8 cellular contexts compared by ENCODE assay signal in genomic region chr14:81170104-81170828, GRCh38. TPM values are rescaled to one million over a fixed set of nuclear protein-coding genes. Genes with fewer than 3 reads are reported as not detected.
DNase-seq lines count a peak whose midpoint lies in the region; ATAC-seq lines count a peak whose summit lies in the region.

No MANE protein-coding gene starts in this region.

- DNase-seq in CD8-positive, alpha-beta memory T cell, result peak; percentile 83 to 91 (median 88)
- DNase-seq in HK-2 (ENCODE audit: unreplicated experiment) (peak; percentile 87), NCI-H82 treated with DMSO at 0.1 percent for 48 hours (lab: John Stamatoyannopoulos, UW; ENCODE audit: unreplicated experiment) (peak; percentile 69), medulla oblongata (ENCODE audit: extremely low spot score) (peak; percentile 98)
- peak; percentile 92 for DNase-seq in activated CD8-positive, alpha-beta T cell treated with anti-CD3 and anti-CD28 coated beads, Interleukin-2, amount 10 ng/mL, durations not matched to agents 7 days and 5 days
- DNase-seq in effector CD8-positive, alpha-beta T cell (lab: John Stamatoyannopoulos, UW), result peak; percentile 76
- DNase-seq in stimulated activated CD8-positive, alpha-beta memory T cell treated with anti-CD3 and anti-CD28 coated beads, Interleukin-12 subunit alpha, Interleukin-12 subunit beta, amount 100 ng/mL, for 1 hour (ENCODE audit: low read depth), result peak; percentile 76

- no peaks in the 10 kb centered on the region for H3K27me3 Mint-ChIP-seq in CD8-positive, alpha-beta memory T cell
- no peaks in the 10 kb centered on the region for H3K27me3 Mint-ChIP-seq in activated CD8-positive, alpha-beta T cell treated with anti-CD3 and anti-CD28 coated beads, Interleukin-2, amount 10 ng/mL, durations not matched to agents 7 days and 5 days (ENCODE audit: low read depth)

- H3K4me3 Mint-ChIP-seq in CD8-positive, alpha-beta memory T cell, result peak overlapping the region; percentile 87 to 96 (median 94)
- peak overlapping the region; percentile 93 for H3K4me3 Mint-ChIP-seq in activated CD8-positive, alpha-beta T cell treated with anti-CD3 and anti-CD28 coated beads, Interleukin-2, amount 10 ng/mL, durations not matched to agents 7 days and 5 days

- peak overlapping the region; percentile 82 for H3K27ac ChIP-seq in CD8-positive, alpha-beta memory T cell (ENCODE audit: low read depth, low read length)

- peaks cover 27 to 30% (median 29%) of the 10 kb centered on the region in 3 donors for H3K4me1 Mint-ChIP-seq in CD8-positive, alpha-beta memory T cell
- peaks cover 42% of the 10 kb centered on the region for H3K4me1 Mint-ChIP-seq in activated CD8-positive, alpha-beta T cell treated with anti-CD3 and anti-CD28 coated beads, Interleukin-2, amount 10 ng/mL, durations not matched to agents 7 days and 5 days (ENCODE audit: low read depth)

- H3K9me3 Mint-ChIP-seq in CD8-positive, alpha-beta memory T cell, result no peaks in the 10 kb centered on the region
- H3K9me3 Mint-ChIP-seq in activated CD8-positive, alpha-beta T cell treated with anti-CD3 and anti-CD28 coated beads, Interleukin-2, amount 10 ng/mL, durations not matched to agents 7 days and 5 days (ENCODE audit: insufficient read depth), result no peaks in the 10 kb centered on the region

- ATAC-seq in GM19452 (IDR thresholded peaks at IDR 0.05; ENCODE audit: unreplicated experiment), result peak; percentile 96
- ATAC-seq in activated CD8-positive, alpha-beta T cell treated with anti-CD3 and anti-CD28 coated beads, Interleukin-2, amount 10 ng/mL, durations not matched to agents 7 days and 5 days, result peak; percentile 100

- POLR2A ChIA-PET in CD8-positive, alpha-beta memory T cell (lab: Charles Lee), result interaction anchor here (0.9 to 1.8 kb wide), 6 partner anchors 46 to 183 kb away, joined by 3 to 24 read pairs (median 4); partner anchors contain the start of gene GTF2A1
- POLR2A ChIA-PET in activated CD8-positive, alpha-beta T cell treated with anti-CD3 and anti-CD28 coated beads, Interleukin-2, amount 10 ng/mL, durations not matched to agents 7 days and 5 days (lab: Charles Lee), result interaction anchor here (0.6 to 2.3 kb wide), 16 partner anchors 8 to 363 kb away, joined by 3 to 14 read pairs (median 3); partner anchors contain the start of genes CEP128, GTF2A1, SEL1L and TSHR

- peaks cover 0 to 4% (median 0%) of the 10 kb centered on the region in 3 donors for H3K36me3 Mint-ChIP-seq in CD8-positive, alpha-beta memory T cell
- peaks cover 3% of the 10 kb centered on the region for H3K36me3 Mint-ChIP-seq in activated CD8-positive, alpha-beta T cell treated with anti-CD3 and anti-CD28 coated beads, Interleukin-2, amount 10 ng/mL, durations not matched to agents 7 days and 5 days (ENCODE audit: low read depth)

- H3K36me3 ChIP-seq in CD8-positive, alpha-beta memory T cell (ENCODE audit: insufficient read depth, low read length), result no peaks in the 10 kb centered on the region

- H3K4me1 ChIP-seq in CD8-positive, alpha-beta memory T cell (ENCODE audit: insufficient read depth, low read length), result peaks cover 18% of the 10 kb centered on the region

- H3K4me3 ChIP-seq in CD8-positive, alpha-beta memory T cell (ENCODE audit: low read length), result peak overlapping the region; percentile 84

- CTCF ChIA-PET in CD8-positive, alpha-beta memory T cell (lab: Charles Lee), result interaction anchor here (0.6 to 4.1 kb wide), 24 partner anchors 9 to 239 kb away, joined by 3 to 37 read pairs (median 4); partner anchors contain the start of gene TSHR
- CTCF ChIA-PET in activated CD8-positive, alpha-beta T cell treated with anti-CD3 and anti-CD28 coated beads, Interleukin-2, amount 10 ng/mL, durations not matched to agents 7 days and 5 days (lab: Charles Lee), result interaction anchor here (0.6 to 3.9 kb wide), 39 partner anchors 8 to 302 kb away, joined by 3 to 66 read pairs (median 4); partner anchors contain the start of gene TSHR

- H3K27me3 ChIP-seq in CD8-positive, alpha-beta memory T cell (ENCODE audit: insufficient read depth, low read length, poor library complexity, severe bottlenecking), result no peaks in the 10 kb centered on the region

- no peaks in the 10 kb centered on the region for H3K9me3 ChIP-seq in CD8-positive, alpha-beta memory T cell (ENCODE audit: low read length)

- peak overlapping the region; percentile 90 to 98 (median 96) for H3K27ac Mint-ChIP-seq in CD8-positive, alpha-beta memory T cell
- H3K27ac Mint-ChIP-seq in activated CD8-positive, alpha-beta T cell treated with anti-CD3 and anti-CD28 coated beads, Interleukin-2, amount 10 ng/mL, durations not matched to agents 7 days and 5 days, result peak overlapping the region; percentile 92

RNA-seq across cellular contexts. Expression of gene GTF2A1, which starts 50.5 kb away (rescaled TPM):
- total RNA-seq in CD8-positive, alpha-beta memory T cell, result 10 to 100 TPM; 49.4 TPM
- polyA plus RNA-seq in CD8-positive, alpha-beta memory T cell, result 8.2 TPM
- 10 to 100 TPM; 33.6 to 33.7 TPM for total RNA-seq in activated CD8-positive, alpha-beta T cell treated with anti-CD3 and anti-CD28 coated beads, Interleukin-2, amount 10 ng/mL, durations not matched to agents 7 days and 5 days

Comparison
In these comparisons a context has a peak if more than half of its experiments do, and no peak if none do; other contexts are left out.
1. Peak in every context shown above with its lines: DNase-seq, ATAC-seq, H3K4me3 ChIP-seq and H3K27ac ChIP-seq.